20 cellular contexts compared by ENCODE assay signal in the genomic region with DNA sequence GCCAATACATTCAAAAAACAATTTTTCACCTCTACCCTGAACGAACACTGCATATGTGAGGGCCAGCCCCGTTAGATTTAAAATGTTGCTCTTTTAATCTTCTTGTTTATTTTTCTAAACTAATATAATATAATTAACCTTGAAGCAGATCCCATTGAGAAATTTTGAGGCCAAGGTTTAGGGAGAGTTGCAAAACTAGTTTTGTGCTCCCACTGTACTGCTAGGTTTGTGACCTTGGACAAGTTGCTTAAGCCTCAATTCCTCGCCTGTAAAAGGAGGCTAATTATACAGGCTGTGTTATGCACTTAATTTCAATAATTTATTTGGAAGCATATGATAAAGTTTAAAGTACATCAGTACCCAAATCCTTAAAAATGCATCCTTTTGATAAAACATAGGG. TPM values are rescaled to one million over a fixed set of nuclear protein-coding genes. Genes with fewer than 3 reads are reported as not detected.
DNase-seq lines count a peak whose midpoint lies in the region; ATAC-seq and TF ChIP-seq lines count a peak whose summit lies in the region.
"Had no signal": no experiment of that assay in that cellular context is flagged by ENCODE, and none has a peak within 500 bp of the region (broad histone marks: within the 10 kb centered on the region; RNA-seq: fewer than 3 reads in every experiment).

No MANE protein-coding gene starts in this region.

- TF ChIP-seq CTCF in natural killer cell (IDR thresholded peaks at IDR 0.05) (no peak), left lung (IDR thresholded peaks at IDR 0.05) (no peak)

- H3K36me3 ChIP-seq in left lung = no peaks in the 10 kb centered on the region

- peak; percentile 20 for DNase-seq in DMS53 (lab: John Stamatoyannopoulos, UW)
- no peak for DNase-seq in DMS53 treated with DMSO at 0.1 percent for 48 hours (lab: John Stamatoyannopoulos, UW; ENCODE audit: unreplicated experiment)
- DNase-seq in natural killer cell treated with Interleukin-12 subunit alpha and Interleukin-12 subunit beta and Interleukin-15 and Interleukin-18, amount 100 ng/mL, for 72 hours (ENCODE audit: low spot score) = no peak
- DNase-seq in natural killer cell = no peak
- no peak for DNase-seq in left lung
- DNase-seq in retina = no peak
- no peak for DNase-seq in hypothalamus (lab: John Stamatoyannopoulos, UW)
- DNase-seq in occipital lobe (lab: John Stamatoyannopoulos, UW) = no peak
- DNase-seq: DMS79 treated with DMSO at 0.1 percent for 48 hours, KBM-7, NCI-H1417 treated with DMSO at 0.1 percent for 48 hours, NCI-H2029, NCI-H748 treated with DMSO at 0.1 percent for 48 hours, RPMI8226 had no signal

- H3K4me3 ChIP-seq in left lung = no peak overlapping the region

- no peak for ATAC-seq in natural killer cell treated with Interleukin-12 subunit alpha and Interleukin-12 subunit beta and Interleukin-15 and Interleukin-18, amount 100 ng/mL, for 72 hours
- no peak for ATAC-seq in natural killer cell
- peak; percentile 69 for ATAC-seq in left lung

- H3K27ac ChIP-seq in left lung = no peak overlapping the region
- H3K27ac ChIP-seq: 22Rv1 had no signal

- H3K27me3 Mint-ChIP-seq in natural killer cell treated with Interleukin-12 subunit alpha and Interleukin-12 subunit beta and Interleukin-15 and Interleukin-18, amount 100 ng/mL, for 72 hours = no peaks in the 10 kb centered on the region
- peaks cover 0 to 2% of the 10 kb centered on the region in 2 donors for H3K27me3 Mint-ChIP-seq in natural killer cell (ENCODE audit: low read depth in 2 of 2)
- H3K27me3 Mint-ChIP-seq: B cell had no signal

- peak overlapping the region; percentile 30 for H3K4me3 Mint-ChIP-seq in natural killer cell treated with Interleukin-12 subunit alpha and Interleukin-12 subunit beta and Interleukin-15 and Interleukin-18, amount 100 ng/mL, for 72 hours
- no peak overlapping the region for H3K4me3 Mint-ChIP-seq in natural killer cell
- H3K4me3 Mint-ChIP-seq: B cell had no signal

- H3K4me1 ChIP-seq in left lung = no peaks in the 10 kb centered on the region

- peaks cover 13% of the 10 kb centered on the region for H3K36me3 Mint-ChIP-seq in natural killer cell treated with Interleukin-12 subunit alpha and Interleukin-12 subunit beta and Interleukin-15 and Interleukin-18, amount 100 ng/mL, for 72 hours
- no peaks in the 10 kb centered on the region for H3K36me3 Mint-ChIP-seq in natural killer cell
- H3K36me3 Mint-ChIP-seq: CD4-positive, alpha-beta memory T cell had no signal

- no peaks in the 10 kb centered on the region for H3K9me3 ChIP-seq in left lung

- H3K27me3 ChIP-seq in left lung = no peaks in the 10 kb centered on the region

- H3K9me3 Mint-ChIP-seq in natural killer cell treated with Interleukin-12 subunit alpha and Interleukin-12 subunit beta and Interleukin-15 and Interleukin-18, amount 100 ng/mL, for 72 hours = no peaks in the 10 kb centered on the region
- H3K9me3 Mint-ChIP-seq in natural killer cell = peaks cover 2% of the 10 kb centered on the region in 2 donors

- intact Hi-C loops in natural killer cell (cut with micrococcal nuclease) (loop anchor here (5.0 kb wide), 1 partner anchor 167 kb away; no protein-coding TSS in a partner anchor), left lung (cut with DNase I) (no loop called here)

- peaks cover 50 to 68% of the 10 kb centered on the region in 2 donors for H3K4me1 Mint-ChIP-seq in natural killer cell treated with Interleukin-12 subunit alpha and Interleukin-12 subunit beta and Interleukin-15 and Interleukin-18, amount 100 ng/mL, for 72 hours (ENCODE audit: low read depth in 2 of 2)
- peaks cover 25 to 27% of the 10 kb centered on the region in 2 donors for H3K4me1 Mint-ChIP-seq in natural killer cell
- H3K4me1 Mint-ChIP-seq: B cell had no signal

- peak overlapping the region; percentile 98 to 99 for H3K27ac Mint-ChIP-seq in natural killer cell treated with Interleukin-12 subunit alpha and Interleukin-12 subunit beta and Interleukin-15 and Interleukin-18, amount 100 ng/mL, for 72 hours
- no peak overlapping the region for H3K27ac Mint-ChIP-seq in natural killer cell
- H3K27ac Mint-ChIP-seq: B cell had no signal

RNA-seq across cellular contexts. Expression of a gene that starts 3.7 kb away (rescaled TPM):
- total RNA-seq in natural killer cell treated with Interleukin-12 subunit alpha and Interleukin-12 subunit beta and Interleukin-15 and Interleukin-18, amount 100 ng/mL, for 72 hours = 1 to 10 TPM; 7.4 to 8.3 TPM
- under 1 TPM; 0.31 to 0.55 (median 0.34) TPM for total RNA-seq in natural killer cell
- total RNA-seq in left lung = under 1 TPM in 1 of 2 donors, not detected in 1; 0.31 TPM
- total RNA-seq in occipital lobe = not detected
- total RNA-seq: B cell, G401, H1, NCI-H460 had no signal

RNA-seq across cellular contexts. Expression of a gene that starts 35.2 kb away (rescaled TPM):
- total RNA-seq in natural killer cell treated with Interleukin-12 subunit alpha and Interleukin-12 subunit beta and Interleukin-15 and Interleukin-18, amount 100 ng/mL, for 72 hours = under 1 TPM in 1 of 2 donors, not detected in 1; 0.07 TPM
- total RNA-seq in natural killer cell = not detected
- under 1 TPM in 1 of 2 donors, not detected in 1; 0.45 TPM for total RNA-seq in left lung
- total RNA-seq in occipital lobe = not detected
- total RNA-seq: B cell; CD4-positive, alpha-beta memory T cell; G401; H1; NCI-H460 had no signal

Comparison
In these comparisons a context has a peak if more than half of its experiments do, and no peak if none do; other contexts are left out.
1. H3K27ac Mint-ChIP-seq: peak in natural killer cell treated with Interleukin-12 subunit alpha and Interleukin-12 subunit beta and Interleukin-15 and Interleukin-18, amount 100 ng/mL, for 72 hours (2 of 2); none in natural killer cell (0 of 2).